ENCODE assay signal across 21 cellular contexts in the genomic region with DNA sequence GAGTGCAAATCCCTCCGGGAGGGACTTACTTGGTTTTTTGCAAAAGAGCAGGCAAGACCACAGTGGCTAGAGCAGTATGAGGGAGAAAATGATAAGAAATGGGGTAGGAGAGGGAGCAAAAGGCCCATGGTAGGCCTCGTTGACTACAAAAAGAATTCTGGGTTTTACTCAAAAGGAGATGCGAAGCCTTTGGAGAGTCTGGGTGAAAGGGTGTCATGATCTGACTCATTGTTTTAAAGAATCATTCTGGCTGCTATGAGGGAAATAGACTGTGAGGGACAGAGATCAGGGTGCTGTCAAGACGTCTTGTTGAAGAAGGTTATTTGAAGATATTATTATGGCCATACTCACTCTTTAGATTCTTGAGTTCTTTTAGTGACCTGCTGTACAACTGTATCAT. TPM values are rescaled to one million over a fixed set of nuclear protein-coding genes. Genes with fewer than 3 reads are reported as not detected.
DNase-seq lines count a peak whose midpoint lies in the region; ATAC-seq and TF ChIP-seq lines count a peak whose summit lies in the region.
"Had no signal": no experiment of that assay in that cellular context is flagged by ENCODE, and none has a peak within 500 bp of the region (broad histone marks: within the 10 kb centered on the region; RNA-seq: fewer than 3 reads in every experiment).

No MANE protein-coding gene starts in this region.

- no peak overlapping the region for H3K4me3 ChIP-seq in choroid plexus epithelial cell (ENCODE audit: low read depth, low read length)
- no peak overlapping the region for H3K4me3 ChIP-seq in left lung
- H3K4me3 ChIP-seq: ascending aorta, neural progenitor cell, spleen, thyroid gland had no signal

- ATAC-seq in GM18858 (IDR thresholded peaks at IDR 0.05; ENCODE audit: unreplicated experiment) (peak; percentile 61), GM21447 (IDR thresholded peaks at IDR 0.05; ENCODE audit: unreplicated experiment) (peak; percentile 59), HG03060 (IDR thresholded peaks at IDR 0.05; ENCODE audit: low read depth, unreplicated experiment) (peak; percentile 42), GM21367 (IDR thresholded peaks at IDR 0.05; ENCODE audit: unreplicated experiment) (no peak), left lung (no peak)
- ATAC-seq: right cardiac atrium, WTC11 had no signal

- H3K4me1 ChIP-seq in left lung = no peaks in the 10 kb centered on the region
- H3K4me1 ChIP-seq: ascending aorta, neural progenitor cell, spleen, thyroid gland had no signal

- no peaks in the 10 kb centered on the region for H3K27me3 ChIP-seq in left lung
- H3K27me3 ChIP-seq: ascending aorta, neural progenitor cell, spleen, thyroid gland had no signal

- no peaks in the 10 kb centered on the region for H3K9me3 ChIP-seq in left lung
- H3K9me3 ChIP-seq: ascending aorta, spleen, thyroid gland had no signal

- H3K36me3 ChIP-seq in left lung = peaks cover 0 to 4% of the 10 kb centered on the region in 2 donors
- H3K36me3 ChIP-seq: ascending aorta, thyroid gland had no signal

- TF ChIP-seq CTCF in choroid plexus epithelial cell (conservative IDR thresholded peaks at IDR 0.05; ENCODE audit: low read depth, low read length) (no peak), left lung (IDR thresholded peaks at IDR 0.05) (no peak)

- DNase-seq in choroid plexus epithelial cell (ENCODE audit: low read depth) = peak; percentile 2
- no peak for DNase-seq in AG20443 (ENCODE audit: low spot score)
- DNase-seq in left lung = no peak
- DNase-seq: activated naive CD4-positive, alpha-beta T cell treated with anti-CD3 and anti-CD28 coated beads, Interleukin-2, amount 10 ng/mL, durations not matched to agents 7 days and 5 days; activated T-cell treated with anti-CD3 and anti-CD28 coated beads, Interleukin-2, amount 50 U/mL, for 1 hour; NCI-H146; NCI-H524; NK-92 treated with Interleukin-12 subunit alpha and Interleukin-12 subunit beta, amount 100 ng/mL, for 24 hours; right cardiac atrium; SIG-M5; spleen; stimulated activated CD4-positive, alpha-beta T cell treated with anti-CD3 and anti-CD28 coated beads, Interleukin-4, amount 100 ng/mL, for 24 hours; stimulated activated naive CD4-positive, alpha-beta T cell treated with Interleukin-2 at 50 U/mL for 16 hours; thyroid gland had no signal

- no peak overlapping the region for H3K27ac ChIP-seq in left lung
- H3K27ac ChIP-seq: ascending aorta, neural progenitor cell, spleen, thyroid gland had no signal

- intact Hi-C loops in left lung (cut with DNase I) = no loop called here

RNA-seq across cellular contexts. Expression of gene TBC1D32, which starts 13.0 kb away (rescaled TPM):
- 1 to 10 TPM; 6.6 to 7.7 TPM for total RNA-seq in left lung

Comparison
In these comparisons a context has a peak if more than half of its experiments do, and no peak if none do; other contexts are left out.
1. ATAC-seq: peak in GM18858 (single experiment), GM21447 (single experiment) and HG03060 (single experiment); none in GM21367 (single experiment) and left lung (single experiment).